Comparison of ENCODE assay signal across 19 cellular contexts in genomic region chr2:98372121-98372520, GRCh38. TPM values are rescaled to one million over a fixed set of nuclear protein-coding genes. Genes with fewer than 3 reads are reported as not detected.
DNase-seq lines count a peak whose midpoint lies in the region; ATAC-seq lines count a peak whose summit lies in the region.
"Had no signal": no experiment of that assay in that cellular context is flagged by ENCODE, and none has a peak within 500 bp of the region (broad histone marks: within the 10 kb centered on the region; RNA-seq: fewer than 3 reads in every experiment).

No MANE protein-coding gene starts in this region.

- H3K4me1 Mint-ChIP-seq in activated CD4-positive, alpha-beta T cell treated with anti-CD3 and anti-CD28 coated beads for 36 hours, result no peaks in the 10 kb centered on the region
- H3K4me1 Mint-ChIP-seq: IgD-negative memory B cell had no signal

- H3K36me3 ChIP-seq in mesendoderm (ENCODE audit: control insufficient read depth, insufficient read depth, low read length), result no peaks in the 10 kb centered on the region

- no peaks in the 10 kb centered on the region for H3K79me2 ChIP-seq in mesendoderm (ENCODE audit: control insufficient read depth, insufficient read depth, low read length)

- H3K9ac ChIP-seq in mesendoderm (ENCODE audit: low read length), result no peak overlapping the region

- no peaks in the 10 kb centered on the region for H3K36me3 Mint-ChIP-seq in activated CD4-positive, alpha-beta T cell treated with anti-CD3 and anti-CD28 coated beads for 36 hours (ENCODE audit: low read depth)

- H3K4me1 ChIP-seq in mesendoderm (ENCODE audit: control insufficient read depth, low read depth, low read length), result peaks cover 8% of the 10 kb centered on the region
- H3K4me1 ChIP-seq: A549, Caco-2 had no signal

- H3K4ac ChIP-seq in mesendoderm (ENCODE audit: low read depth, low read length), result no peak overlapping the region

- H4K8ac ChIP-seq in mesendoderm (ENCODE audit: low read depth, low read length), result no peak overlapping the region

- H3K27ac Mint-ChIP-seq in activated CD4-positive, alpha-beta T cell treated with anti-CD3 and anti-CD28 coated beads for 36 hours, result no peak overlapping the region
- H3K27ac Mint-ChIP-seq: CD4-positive, alpha-beta T cell; H9; IgD-negative memory B cell had no signal

- H2AK5ac ChIP-seq in mesendoderm (ENCODE audit: low read length), result no peak overlapping the region

- no peaks in the 10 kb centered on the region for H3K27me3 ChIP-seq in mesendoderm (ENCODE audit: insufficient read depth, low read length, poor library complexity)

- no peak overlapping the region for H4K5ac ChIP-seq in mesendoderm (ENCODE audit: low read length)

- no peak overlapping the region for H3K27ac ChIP-seq in mesendoderm (ENCODE audit: low read depth, low read length)
- H3K27ac ChIP-seq: 22Rv1, A549, C4-2B had no signal

- no peak for ATAC-seq in activated CD4-positive, alpha-beta T cell treated with anti-CD3 and anti-CD28 coated beads for 36 hours
- no peak for ATAC-seq in GM21515 (IDR thresholded peaks at IDR 0.05; ENCODE audit: unreplicated experiment)
- no peak for ATAC-seq in GM21737 (IDR thresholded peaks at IDR 0.05; ENCODE audit: unreplicated experiment)
- ATAC-seq: A549, HepG2 had no signal

- H3K27me3 Mint-ChIP-seq in activated CD4-positive, alpha-beta T cell treated with anti-CD3 and anti-CD28 coated beads for 36 hours, result peaks cover 17% of the 10 kb centered on the region

- H3K9me3 Mint-ChIP-seq in activated CD4-positive, alpha-beta T cell treated with anti-CD3 and anti-CD28 coated beads for 36 hours (ENCODE audit: low read depth), result no peaks in the 10 kb centered on the region

- H2BK15ac ChIP-seq in mesendoderm (replicated peaks; ENCODE audit: low read depth), result no peak overlapping the region

- no peak overlapping the region for H3K23ac ChIP-seq in mesendoderm (ENCODE audit: low read length)

- no peak overlapping the region for H2BK120ac ChIP-seq in mesendoderm (ENCODE audit: low read depth, low read length)

- H3K4me3 ChIP-seq in mesendoderm (ENCODE audit: low read length), result no peak overlapping the region
- H3K4me3 ChIP-seq: A549 had no signal

- POLR2A ChIA-PET in activated CD4-positive, alpha-beta T cell treated with anti-CD3 and anti-CD28 coated beads for 36 hours (lab: Charles Lee), result no interaction called here

- H3K18ac ChIP-seq in mesendoderm (ENCODE audit: low read length), result peak overlapping the region; percentile 3

- no peak overlapping the region for H3K4me2 ChIP-seq in mesendoderm (ENCODE audit: low read length)
- H3K4me2 ChIP-seq: A549 had no signal

- no peak overlapping the region for H3K4me3 Mint-ChIP-seq in activated CD4-positive, alpha-beta T cell treated with anti-CD3 and anti-CD28 coated beads for 36 hours
- H3K4me3 Mint-ChIP-seq: CD4-positive, alpha-beta T cell; H9; IgD-negative memory B cell had no signal

- no CpG with 5 or more reads among the region's 4 CpGs for WGBS in mesendoderm (ENCODE audit: extremely low coverage, insufficient coverage, low lambda C conversion rate)

- peak overlapping the region; percentile 13 for H2BK5ac ChIP-seq in mesendoderm (ENCODE audit: low read length)

- H3K79me1 ChIP-seq in mesendoderm (ENCODE audit: low read length), result no peaks in the 10 kb centered on the region

- DNase-seq in activated CD8-positive, alpha-beta memory T cell treated with anti-CD3 and anti-CD28 coated beads for 24 hours, result peak; percentile 30
- no peak for DNase-seq in activated CD8-positive, alpha-beta memory T cell treated with anti-CD3 and anti-CD28 coated beads, Interleukin-2, amount 50 U/mL, for 4 hours
- DNase-seq in mesendoderm, result peak; percentile 76
- peak; percentile 53 for DNase-seq in posterior vena cava (ENCODE audit: low spot score)
- no peak for DNase-seq in activated CD4-positive, alpha-beta T cell treated with anti-CD3 and anti-CD28 coated beads for 36 hours
- DNase-seq: AML-193; Caco-2; CD4-positive, alpha-beta T cell; GDM1; H9 had no signal

- intact Hi-C loops in posterior vena cava (cut with DNase I), result no loop called here
- intact Hi-C loops in activated CD4-positive, alpha-beta T cell treated with anti-CD3 and anti-CD28 coated beads for 36 hours (cut with DNase I, micrococcal nuclease), result no loop called here

- CTCF ChIA-PET in activated CD4-positive, alpha-beta T cell treated with anti-CD3 and anti-CD28 coated beads for 36 hours (lab: Charles Lee), result interaction anchor here (1.0 kb wide), 1 partner anchor 13 kb away, joined by 6 read pairs; no protein-coding TSS in a partner anchor

- peak overlapping the region; percentile 37 for H3K56ac ChIP-seq in mesendoderm (ENCODE audit: low read length)

RNA-seq across cellular contexts. Expression of gene CNGA3, which starts 25.9 kb away (rescaled TPM):
- 0.07 TPM for polyA plus RNA-seq in mesendoderm (2013, experiment 1 of 2)
- 0.08 TPM for polyA plus RNA-seq in mesendoderm (2013, experiment 2 of 2)
- under 1 TPM; 0.19 to 0.38 TPM for total RNA-seq in posterior vena cava
- not detected for total RNA-seq in activated CD4-positive, alpha-beta T cell treated with anti-CD3 and anti-CD28 coated beads for 36 hours
- total RNA-seq: Caco-2; CD4-positive, alpha-beta T cell; H1; H9; HepG2 had no signal
- polyA plus RNA-seq: A549, BJ, HepG2, IgD-negative memory B cell had no signal

Comparison
In these comparisons a context has a peak if more than half of its experiments do, and no peak if none do; other contexts are left out.
1. DNase-seq: peak in activated CD8-positive, alpha-beta memory T cell treated with anti-CD3 and anti-CD28 coated beads for 24 hours (single experiment), mesendoderm (single experiment) and posterior vena cava (single experiment); none in activated CD8-positive, alpha-beta memory T cell treated with anti-CD3 and anti-CD28 coated beads, Interleukin-2, amount 50 U/mL, for 4 hours (single experiment) and activated CD4-positive, alpha-beta T cell treated with anti-CD3 and anti-CD28 coated beads for 36 hours (single experiment).